In the genomic region with DNA sequence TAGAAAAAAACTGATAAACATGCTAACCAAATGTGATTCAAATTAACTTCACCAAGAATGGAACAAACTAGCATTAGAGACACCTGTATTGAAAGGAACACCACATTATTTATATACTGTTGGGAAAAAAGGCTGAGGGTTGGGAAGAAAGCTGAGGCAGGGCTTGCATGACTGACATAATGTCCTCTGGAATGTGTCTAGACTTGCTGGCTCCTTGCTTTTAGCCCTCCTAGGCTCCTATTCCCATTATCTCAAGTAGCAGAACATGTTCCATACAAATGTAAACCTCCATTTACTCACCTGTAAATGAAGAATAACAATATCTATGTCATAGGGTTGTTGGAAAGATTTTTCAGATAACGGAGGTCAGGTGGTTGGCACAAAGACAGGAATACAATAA, we compare ENCODE assay signal across 22 cellular contexts. TPM values are rescaled to one million over a fixed set of nuclear protein-coding genes. Genes with fewer than 3 reads are reported as not detected.
A peak's percentile ranks its signal among the peaks of the same experiment; 100 is the strongest.
DNase-seq lines count a peak whose midpoint lies in the region; ATAC-seq and TF ChIP-seq lines count a peak whose summit lies in the region.
"Had no signal": no experiment of that assay in that cellular context is flagged by ENCODE, and none has a peak within 500 bp of the region (broad histone marks: within the 10 kb centered on the region; RNA-seq: fewer than 3 reads in every experiment).

No MANE protein-coding gene starts in this region.

- peak overlapping the region; percentile 77; the same call in 1 of the 2 replicates for H3K9ac ChIP-seq in ES-I3 (ENCODE audit: low read depth, low read length)

- POLR2A ChIA-PET in WTC11 (lab: Charles Lee): no interaction called here
- POLR2A ChIA-PET in activated CD4-positive, alpha-beta T cell treated with anti-CD3 and anti-CD28 coated beads for 36 hours (lab: Charles Lee): no interaction called here

- ATAC-seq in WTC11: no peak
- no peak for ATAC-seq in psoas muscle
- ATAC-seq in GM19035 (IDR thresholded peaks at IDR 0.05; ENCODE audit: unreplicated experiment): no peak
- ATAC-seq in HG02571 (IDR thresholded peaks at IDR 0.05; ENCODE audit: unreplicated experiment): no peak
- ATAC-seq in activated CD4-positive, alpha-beta T cell treated with anti-CD3 and anti-CD28 coated beads for 36 hours: no peak
- ATAC-seq: activated naive CD8-positive, alpha-beta T cell treated with anti-CD3 and anti-CD28 coated beads, Interleukin-2, amount 50 U/mL, for 24 hours; esophagus mucosa; K562; naive thymus-derived CD8-positive, alpha-beta T cell; Right ventricle myocardium inferior had no signal

- peaks cover 7% of the 10 kb centered on the region for H3K4me1 ChIP-seq in ES-I3 (ENCODE audit: insufficient read depth, low read length)
- peaks cover 11% of the 10 kb centered on the region for H3K4me1 ChIP-seq in psoas muscle

- H3K9me3 Mint-ChIP-seq in WTC11: no peaks in the 10 kb centered on the region
- no peaks in the 10 kb centered on the region for H3K9me3 Mint-ChIP-seq in activated CD4-positive, alpha-beta T cell treated with anti-CD3 and anti-CD28 coated beads for 36 hours (ENCODE audit: low read depth)
- H3K9me3 Mint-ChIP-seq: activated CD4-positive, alpha-beta T cell treated with anti-CD3 and anti-CD28 coated beads, Interleukin-2, amount 10 ng/mL, durations not matched to agents 24 days and 14 days; activated naive CD8-positive, alpha-beta T cell treated with anti-CD3 and anti-CD28 coated beads, Interleukin-2, amount 50 U/mL, for 24 hours; activated T-helper 2 cell treated with anti-CD3 and anti-CD28 coated beads, Interferon-gamma antibody, Interleukin-2, Interleukin-4, amounts not matched to agents 10 μg/mL and 5 μg/mL and 100 μg/mL, durations not matched to agents 14 hours and 24 hours and 36 hours; naive thymus-derived CD8-positive, alpha-beta T cell had no signal

- peaks cover 50% of the 10 kb centered on the region for H3K27me3 Mint-ChIP-seq in WTC11 (ENCODE audit: low read depth)
- peaks cover 41% of the 10 kb centered on the region for H3K27me3 Mint-ChIP-seq in activated CD4-positive, alpha-beta T cell treated with anti-CD3 and anti-CD28 coated beads for 36 hours

- intact Hi-C loops in psoas muscle (cut with DNase I): no loop called here
- intact Hi-C loops in activated CD4-positive, alpha-beta T cell treated with anti-CD3 and anti-CD28 coated beads for 36 hours (cut with DNase I, micrococcal nuclease): no loop called here

- H3K27ac ChIP-seq in psoas muscle: peak overlapping the region; percentile 91

- 85 to 100% (median 89%) methylated on average over 1 of the region's 1 CpG for WGBS in psoas muscle, 3 donors

- DNase-seq in WTC11 (ENCODE audit: low spot score) (no peak), kidney glomerular epithelial cell (lab: John Stamatoyannopoulos, UW) (peak; percentile 21), psoas muscle (no peak), hepatic stellate cell (ENCODE audit: low spot score) (no peak)
- no peak for DNase-seq in activated CD4-positive, alpha-beta T cell treated with anti-CD3 and anti-CD28 coated beads for 36 hours
- DNase-seq: activated CD4-positive, alpha-beta T cell treated with anti-CD3 and anti-CD28 coated beads, Interleukin-2, amount 10 ng/mL, durations not matched to agents 24 days and 14 days; activated naive CD8-positive, alpha-beta T cell treated with anti-CD3 and anti-CD28 coated beads, Interleukin-2, amount 50 U/mL, for 24 hours; caudate nucleus; CD4-positive, CD25-positive, alpha-beta regulatory T cell; DMS53; naive thymus-derived CD8-positive, alpha-beta T cell; NCI-H2081; posterior cingulate gyrus; stimulated activated CD4-positive, alpha-beta T cell treated with anti-CD3 and anti-CD28 coated beads, Interleukin-4, amount 100 ng/mL, for 24 hours had no signal

- H3K27me3 ChIP-seq in psoas muscle (ENCODE audit: insufficient read depth in 3 of 3, low read length in 2 of 3): no peaks in the 10 kb centered on the region

- no peaks in the 10 kb centered on the region for H3K36me3 Mint-ChIP-seq in WTC11
- no peaks in the 10 kb centered on the region for H3K36me3 Mint-ChIP-seq in activated CD4-positive, alpha-beta T cell treated with anti-CD3 and anti-CD28 coated beads for 36 hours (ENCODE audit: low read depth)
- H3K36me3 Mint-ChIP-seq: CD4-positive, CD25-positive, alpha-beta regulatory T cell; naive thymus-derived CD8-positive, alpha-beta T cell had no signal

- peak overlapping the region; percentile 78 for H3K4me3 Mint-ChIP-seq in WTC11
- no peak overlapping the region for H3K4me3 Mint-ChIP-seq in activated CD4-positive, alpha-beta T cell treated with anti-CD3 and anti-CD28 coated beads for 36 hours
- H3K4me3 Mint-ChIP-seq: activated CD4-positive, alpha-beta T cell treated with anti-CD3 and anti-CD28 coated beads, Interleukin-2, amount 10 ng/mL, durations not matched to agents 24 days and 14 days; activated naive CD8-positive, alpha-beta T cell treated with anti-CD3 and anti-CD28 coated beads, Interleukin-2, amount 50 U/mL, for 24 hours; CD4-positive, CD25-positive, alpha-beta regulatory T cell had no signal

- H3K27ac Mint-ChIP-seq in WTC11: no peak overlapping the region
- H3K27ac Mint-ChIP-seq in activated CD4-positive, alpha-beta T cell treated with anti-CD3 and anti-CD28 coated beads for 36 hours: no peak overlapping the region
- H3K27ac Mint-ChIP-seq: activated CD4-positive, alpha-beta T cell treated with anti-CD3 and anti-CD28 coated beads, Interleukin-2, amount 10 ng/mL, durations not matched to agents 24 days and 14 days; activated naive CD8-positive, alpha-beta T cell treated with anti-CD3 and anti-CD28 coated beads, Interleukin-2, amount 50 U/mL, for 24 hours; activated T-helper 2 cell treated with anti-CD3 and anti-CD28 coated beads, Interferon-gamma antibody, Interleukin-2, Interleukin-4, amounts not matched to agents 10 μg/mL and 5 μg/mL and 100 μg/mL, durations not matched to agents 14 hours and 24 hours and 36 hours; CD4-positive, CD25-positive, alpha-beta regulatory T cell; naive thymus-derived CD8-positive, alpha-beta T cell had no signal

- no peaks in the 10 kb centered on the region for H3K36me3 ChIP-seq in ES-I3 (ENCODE audit: insufficient read depth, low read length)
- no peaks in the 10 kb centered on the region for H3K36me3 ChIP-seq in psoas muscle (ENCODE audit: insufficient read depth in 1 of 2, low read depth in 1 of 2)

- no peaks in the 10 kb centered on the region for H3K9me3 ChIP-seq in ES-I3 (ENCODE audit: control insufficient read depth, insufficient read depth, low read length)
- H3K9me3 ChIP-seq in psoas muscle: no peaks in the 10 kb centered on the region

- H3K4me1 Mint-ChIP-seq in WTC11: peaks cover 23% of the 10 kb centered on the region
- peaks cover 4% of the 10 kb centered on the region for H3K4me1 Mint-ChIP-seq in activated CD4-positive, alpha-beta T cell treated with anti-CD3 and anti-CD28 coated beads for 36 hours
- H3K4me1 Mint-ChIP-seq: activated CD4-positive, alpha-beta T cell treated with anti-CD3 and anti-CD28 coated beads, Interleukin-2, amount 10 ng/mL, durations not matched to agents 24 days and 14 days had no signal

- no peak for TF ChIP-seq CTCF in WTC11 (IDR thresholded peaks at IDR 0.05)
- TF ChIP-seq CTCF in psoas muscle (IDR thresholded peaks at IDR 0.05): no peak

- peak overlapping the region; percentile 87 for H3K4me3 ChIP-seq in psoas muscle
- H3K4me3 ChIP-seq: K562 had no signal

- CTCF ChIA-PET in WTC11 (lab: Charles Lee): no interaction called here
- CTCF ChIA-PET in activated CD4-positive, alpha-beta T cell treated with anti-CD3 and anti-CD28 coated beads for 36 hours (lab: Charles Lee): no interaction called here

TF ChIP-seq in WTC11, 78 proteins besides CTCF, POLR2A, EP300 and RAD21 (continues in another document):
- TF ChIP-seq, protein P1, sequence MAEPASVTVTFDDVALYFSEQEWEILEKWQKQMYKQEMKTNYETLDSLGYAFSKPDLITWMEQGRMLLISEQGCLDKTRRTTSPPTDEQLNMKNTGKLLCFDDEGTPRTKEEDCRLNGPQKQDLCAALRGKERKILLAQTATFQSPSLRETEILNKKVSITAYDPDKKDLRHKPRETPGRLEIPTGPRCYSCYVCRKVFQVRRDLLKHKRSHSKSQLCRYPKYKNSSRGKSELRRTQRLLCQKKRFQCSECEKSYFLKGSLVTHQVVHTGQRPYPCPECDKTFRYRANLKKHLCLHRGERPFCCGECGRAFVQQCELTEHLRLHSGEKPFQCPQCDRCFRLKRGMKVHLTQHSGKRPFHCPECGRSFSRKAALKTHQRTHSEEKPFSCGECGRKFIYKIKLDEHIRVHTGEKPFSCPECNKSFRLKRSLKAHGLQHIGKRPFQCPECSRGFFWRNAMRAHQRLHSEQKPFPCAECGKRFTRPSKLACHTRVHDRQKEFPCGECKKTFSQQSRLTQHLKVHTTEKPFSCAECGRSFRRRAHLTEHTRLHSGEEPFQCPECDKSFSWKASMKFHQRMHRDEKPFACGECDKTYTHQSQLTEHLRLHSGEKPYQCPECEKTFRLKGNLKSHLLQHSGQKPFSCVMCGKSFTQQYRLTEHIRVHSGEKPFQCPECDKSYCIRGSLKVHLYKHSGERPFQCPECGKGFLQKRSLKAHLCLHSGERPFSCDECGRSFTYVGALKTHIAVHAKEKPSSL (CRISPR knock-in tag; conservative IDR thresholded peaks at IDR 0.05): no peak
- TF ChIP-seq, protein P2, sequence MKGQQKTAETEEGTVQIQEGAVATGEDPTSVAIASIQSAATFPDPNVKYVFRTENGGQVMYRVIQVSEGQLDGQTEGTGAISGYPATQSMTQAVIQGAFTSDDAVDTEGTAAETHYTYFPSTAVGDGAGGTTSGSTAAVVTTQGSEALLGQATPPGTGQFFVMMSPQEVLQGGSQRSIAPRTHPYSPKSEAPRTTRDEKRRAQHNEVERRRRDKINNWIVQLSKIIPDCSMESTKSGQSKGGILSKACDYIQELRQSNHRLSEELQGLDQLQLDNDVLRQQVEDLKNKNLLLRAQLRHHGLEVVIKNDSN (CRISPR knock-in tag; IDR thresholded peaks at IDR 0.05): no peak
- TF ChIP-seq, protein P3, sequence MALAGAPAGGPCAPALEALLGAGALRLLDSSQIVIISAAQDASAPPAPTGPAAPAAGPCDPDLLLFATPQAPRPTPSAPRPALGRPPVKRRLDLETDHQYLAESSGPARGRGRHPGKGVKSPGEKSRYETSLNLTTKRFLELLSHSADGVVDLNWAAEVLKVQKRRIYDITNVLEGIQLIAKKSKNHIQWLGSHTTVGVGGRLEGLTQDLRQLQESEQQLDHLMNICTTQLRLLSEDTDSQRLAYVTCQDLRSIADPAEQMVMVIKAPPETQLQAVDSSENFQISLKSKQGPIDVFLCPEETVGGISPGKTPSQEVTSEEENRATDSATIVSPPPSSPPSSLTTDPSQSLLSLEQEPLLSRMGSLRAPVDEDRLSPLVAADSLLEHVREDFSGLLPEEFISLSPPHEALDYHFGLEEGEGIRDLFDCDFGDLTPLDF (CRISPR knock-in tag; IDR thresholded peaks at IDR 0.05): no peak
- TF ChIP-seq TEAD4 (CRISPR knock-in tag; IDR thresholded peaks at IDR 0.05): no peak

RNA-seq across cellular contexts. Expression of gene ACADL, which starts 0.9 kb away (rescaled TPM):
- 0.39 to 0.60 TPM (median 0.42 TPM) in 3 replicates for total RNA-seq in WTC11 (2021)
- total RNA-seq in psoas muscle: 10 to 100 TPM in 1 of 4 donors, 1 to 10 TPM in 3; 6.6 to 14.7 (median 8.5) TPM
- polyA plus RNA-seq in psoas muscle: 1 to 10 TPM; 1.1 to 6.8 (median 6.7) TPM
- total RNA-seq in activated CD4-positive, alpha-beta T cell treated with anti-CD3 and anti-CD28 coated beads for 36 hours: not detected
- total RNA-seq: activated CD4-positive, alpha-beta T cell treated with anti-CD3 and anti-CD28 coated beads, Interleukin-2, amount 10 ng/mL, durations not matched to agents 24 days and 14 days; activated T-helper 2 cell treated with anti-CD3 and anti-CD28 coated beads, Interferon-gamma antibody, Interleukin-2, Interleukin-4, amounts not matched to agents 10 μg/mL and 5 μg/mL and 100 μg/mL, durations not matched to agents 14 hours and 24 hours and 36 hours; CD4-positive, CD25-positive, alpha-beta regulatory T cell; lung microvascular endothelial cell; naive thymus-derived CD8-positive, alpha-beta T cell had no signal
- polyA plus RNA-seq: CD4-positive, CD25-positive, alpha-beta regulatory T cell; K562; naive thymus-derived CD8-positive, alpha-beta T cell had no signal

RNA-seq across cellular contexts. Expression of gene KANSL1L, which starts 55.0 kb away (rescaled TPM):
- 11.1 to 12.2 TPM (median 11.4 TPM) in 3 replicates for total RNA-seq in WTC11 (2021)
- total RNA-seq in psoas muscle: 10 to 100 TPM; 11.4 to 21.5 (median 15.5) TPM
- 10 to 100 TPM in 1 of 3 donors, 1 to 10 TPM in 2; 1.8 to 14.9 (median 6.3) TPM for polyA plus RNA-seq in psoas muscle
- total RNA-seq in activated CD4-positive, alpha-beta T cell treated with anti-CD3 and anti-CD28 coated beads for 36 hours: 1 to 10 TPM; 4.5 to 6.0 TPM
